ENCODE assay signal across 3 cellular contexts in the genomic region with DNA sequence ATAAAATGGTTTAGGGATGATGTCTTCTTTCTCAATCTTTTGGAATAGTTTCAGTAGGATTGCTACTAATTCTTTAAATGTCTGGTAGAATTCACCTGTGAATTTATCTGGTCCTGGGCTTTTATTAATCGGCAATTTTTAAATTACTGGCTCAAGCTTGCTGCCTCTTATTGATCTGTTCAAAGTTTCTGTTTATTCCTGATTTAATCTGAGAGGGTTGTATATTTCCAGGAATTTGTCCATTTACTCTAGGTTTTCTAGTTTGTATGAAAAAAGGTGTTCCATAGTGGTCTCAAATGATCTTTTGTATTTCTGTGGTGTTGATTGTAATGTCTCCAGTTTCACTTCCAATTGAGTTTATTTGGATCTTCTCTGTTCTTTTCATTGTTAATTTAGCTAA.
TF ChIP-seq lines count a peak whose summit lies in the region.

No MANE protein-coding gene starts in this region.

TF ChIP-seq in liver, 16 proteins besides CTCF, POLR2A, EP300 and RAD21:
- TF ChIP-seq, protein P1, sequence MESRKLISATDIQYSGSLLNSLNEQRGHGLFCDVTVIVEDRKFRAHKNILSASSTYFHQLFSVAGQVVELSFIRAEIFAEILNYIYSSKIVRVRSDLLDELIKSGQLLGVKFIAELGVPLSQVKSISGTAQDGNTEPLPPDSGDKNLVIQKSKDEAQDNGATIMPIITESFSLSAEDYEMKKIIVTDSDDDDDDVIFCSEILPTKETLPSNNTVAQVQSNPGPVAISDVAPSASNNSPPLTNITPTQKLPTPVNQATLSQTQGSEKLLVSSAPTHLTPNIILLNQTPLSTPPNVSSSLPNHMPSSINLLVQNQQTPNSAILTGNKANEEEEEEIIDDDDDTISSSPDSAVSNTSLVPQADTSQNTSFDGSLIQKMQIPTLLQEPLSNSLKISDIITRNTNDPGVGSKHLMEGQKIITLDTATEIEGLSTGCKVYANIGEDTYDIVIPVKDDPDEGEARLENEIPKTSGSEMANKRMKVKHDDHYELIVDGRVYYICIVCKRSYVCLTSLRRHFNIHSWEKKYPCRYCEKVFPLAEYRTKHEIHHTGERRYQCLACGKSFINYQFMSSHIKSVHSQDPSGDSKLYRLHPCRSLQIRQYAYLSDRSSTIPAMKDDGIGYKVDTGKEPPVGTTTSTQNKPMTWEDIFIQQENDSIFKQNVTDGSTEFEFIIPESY (IDR thresholded peaks at IDR 0.05), result peak; percentile 36
- TF ChIP-seq, protein P2, sequence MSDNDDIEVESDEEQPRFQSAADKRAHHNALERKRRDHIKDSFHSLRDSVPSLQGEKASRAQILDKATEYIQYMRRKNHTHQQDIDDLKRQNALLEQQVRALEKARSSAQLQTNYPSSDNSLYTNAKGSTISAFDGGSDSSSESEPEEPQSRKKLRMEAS (IDR thresholded peaks at IDR 0.05), result no peak
- TF ChIP-seq JUND (IDR thresholded peaks at IDR 0.05), result peak in 1 of 2 donors; percentile 20
- TF ChIP-seq EGR1 (IDR thresholded peaks at IDR 0.05; ENCODE audit: low read depth in 2 of 2), result no peak
- peak; percentile 74 for TF ChIP-seq SP1 (IDR thresholded peaks at IDR 0.05)
- TF ChIP-seq YY1 (IDR thresholded peaks at IDR 0.05), result peak; percentile 11
- no peak for TF ChIP-seq FOXA2 (IDR thresholded peaks at IDR 0.05)
- TF ChIP-seq, protein P3, sequence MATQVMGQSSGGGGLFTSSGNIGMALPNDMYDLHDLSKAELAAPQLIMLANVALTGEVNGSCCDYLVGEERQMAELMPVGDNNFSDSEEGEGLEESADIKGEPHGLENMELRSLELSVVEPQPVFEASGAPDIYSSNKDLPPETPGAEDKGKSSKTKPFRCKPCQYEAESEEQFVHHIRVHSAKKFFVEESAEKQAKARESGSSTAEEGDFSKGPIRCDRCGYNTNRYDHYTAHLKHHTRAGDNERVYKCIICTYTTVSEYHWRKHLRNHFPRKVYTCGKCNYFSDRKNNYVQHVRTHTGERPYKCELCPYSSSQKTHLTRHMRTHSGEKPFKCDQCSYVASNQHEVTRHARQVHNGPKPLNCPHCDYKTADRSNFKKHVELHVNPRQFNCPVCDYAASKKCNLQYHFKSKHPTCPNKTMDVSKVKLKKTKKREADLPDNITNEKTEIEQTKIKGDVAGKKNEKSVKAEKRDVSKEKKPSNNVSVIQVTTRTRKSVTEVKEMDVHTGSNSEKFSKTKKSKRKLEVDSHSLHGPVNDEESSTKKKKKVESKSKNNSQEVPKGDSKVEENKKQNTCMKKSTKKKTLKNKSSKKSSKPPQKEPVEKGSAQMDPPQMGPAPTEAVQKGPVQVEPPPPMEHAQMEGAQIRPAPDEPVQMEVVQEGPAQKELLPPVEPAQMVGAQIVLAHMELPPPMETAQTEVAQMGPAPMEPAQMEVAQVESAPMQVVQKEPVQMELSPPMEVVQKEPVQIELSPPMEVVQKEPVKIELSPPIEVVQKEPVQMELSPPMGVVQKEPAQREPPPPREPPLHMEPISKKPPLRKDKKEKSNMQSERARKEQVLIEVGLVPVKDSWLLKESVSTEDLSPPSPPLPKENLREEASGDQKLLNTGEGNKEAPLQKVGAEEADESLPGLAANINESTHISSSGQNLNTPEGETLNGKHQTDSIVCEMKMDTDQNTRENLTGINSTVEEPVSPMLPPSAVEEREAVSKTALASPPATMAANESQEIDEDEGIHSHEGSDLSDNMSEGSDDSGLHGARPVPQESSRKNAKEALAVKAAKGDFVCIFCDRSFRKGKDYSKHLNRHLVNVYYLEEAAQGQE (IDR thresholded peaks at IDR 0.05), result no peak
- peak; percentile 44 to 50 for TF ChIP-seq RXRA (IDR thresholded peaks at IDR 0.05)
- TF ChIP-seq HNF4A (conservative IDR thresholded peaks at IDR 0.05), result peak; percentile 74 to 77
- no peak for TF ChIP-seq TAF1 (conservative IDR thresholded peaks at IDR 0.05)
- TF ChIP-seq NR2F2 (IDR thresholded peaks at IDR 0.05), result no peak
- TF ChIP-seq, protein P4, sequence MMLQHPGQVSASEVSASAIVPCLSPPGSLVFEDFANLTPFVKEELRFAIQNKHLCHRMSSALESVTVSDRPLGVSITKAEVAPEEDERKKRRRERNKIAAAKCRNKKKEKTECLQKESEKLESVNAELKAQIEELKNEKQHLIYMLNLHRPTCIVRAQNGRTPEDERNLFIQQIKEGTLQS (IDR thresholded peaks at IDR 0.05), result no peak
TF ChIP-seq in liver: peak in this region for 6.

TF ChIP-seq in HepG2, 621 proteins besides CTCF, POLR2A, EP300 and RAD21:
- TF ChIP-seq, protein P1 (CRISPR knock-in tag; IDR thresholded peaks at IDR 0.05), result no peak
- no peak for TF ChIP-seq BRD4 (CRISPR knock-in tag; IDR thresholded peaks at IDR 0.05)
- no peak for TF ChIP-seq ZNF644 (CRISPR knock-in tag; IDR thresholded peaks at IDR 0.05; ENCODE audit: low read depth)
- TF ChIP-seq, protein P5, sequence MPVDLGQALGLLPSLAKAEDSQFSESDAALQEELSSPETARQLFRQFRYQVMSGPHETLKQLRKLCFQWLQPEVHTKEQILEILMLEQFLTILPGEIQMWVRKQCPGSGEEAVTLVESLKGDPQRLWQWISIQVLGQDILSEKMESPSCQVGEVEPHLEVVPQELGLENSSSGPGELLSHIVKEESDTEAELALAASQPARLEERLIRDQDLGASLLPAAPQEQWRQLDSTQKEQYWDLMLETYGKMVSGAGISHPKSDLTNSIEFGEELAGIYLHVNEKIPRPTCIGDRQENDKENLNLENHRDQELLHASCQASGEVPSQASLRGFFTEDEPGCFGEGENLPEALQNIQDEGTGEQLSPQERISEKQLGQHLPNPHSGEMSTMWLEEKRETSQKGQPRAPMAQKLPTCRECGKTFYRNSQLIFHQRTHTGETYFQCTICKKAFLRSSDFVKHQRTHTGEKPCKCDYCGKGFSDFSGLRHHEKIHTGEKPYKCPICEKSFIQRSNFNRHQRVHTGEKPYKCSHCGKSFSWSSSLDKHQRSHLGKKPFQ (CRISPR knock-in tag; IDR thresholded peaks at IDR 0.05; ENCODE audit: insufficient replicate concordance), result no peak
- TF ChIP-seq, protein P6, sequence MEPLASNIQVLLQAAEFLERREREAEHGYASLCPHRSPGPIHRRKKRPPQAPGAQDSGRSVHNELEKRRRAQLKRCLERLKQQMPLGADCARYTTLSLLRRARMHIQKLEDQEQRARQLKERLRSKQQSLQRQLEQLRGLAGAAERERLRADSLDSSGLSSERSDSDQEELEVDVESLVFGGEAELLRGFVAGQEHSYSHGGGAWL (CRISPR knock-in tag; IDR thresholded peaks at IDR 0.05), result no peak
- TF ChIP-seq CHCHD3 (CRISPR knock-in tag; IDR thresholded peaks at IDR 0.05), result no peak
- no peak for TF ChIP-seq GLI4 (CRISPR knock-in tag; IDR thresholded peaks at IDR 0.05; ENCODE audit: borderline replicate concordance)

TF ChIP-seq in GM23338, 12 proteins besides CTCF, POLR2A, EP300 and RAD21 (continued from another document):
- no peak for TF ChIP-seq EZH2 (IDR thresholded peaks at IDR 0.05; ENCODE audit: low read depth, unreplicated experiment)
- no peak for TF ChIP-seq ZNF331 (CRISPR knock-in tag; IDR thresholded peaks at IDR 0.05; ENCODE audit: low read depth)
- TF ChIP-seq, protein P7, sequence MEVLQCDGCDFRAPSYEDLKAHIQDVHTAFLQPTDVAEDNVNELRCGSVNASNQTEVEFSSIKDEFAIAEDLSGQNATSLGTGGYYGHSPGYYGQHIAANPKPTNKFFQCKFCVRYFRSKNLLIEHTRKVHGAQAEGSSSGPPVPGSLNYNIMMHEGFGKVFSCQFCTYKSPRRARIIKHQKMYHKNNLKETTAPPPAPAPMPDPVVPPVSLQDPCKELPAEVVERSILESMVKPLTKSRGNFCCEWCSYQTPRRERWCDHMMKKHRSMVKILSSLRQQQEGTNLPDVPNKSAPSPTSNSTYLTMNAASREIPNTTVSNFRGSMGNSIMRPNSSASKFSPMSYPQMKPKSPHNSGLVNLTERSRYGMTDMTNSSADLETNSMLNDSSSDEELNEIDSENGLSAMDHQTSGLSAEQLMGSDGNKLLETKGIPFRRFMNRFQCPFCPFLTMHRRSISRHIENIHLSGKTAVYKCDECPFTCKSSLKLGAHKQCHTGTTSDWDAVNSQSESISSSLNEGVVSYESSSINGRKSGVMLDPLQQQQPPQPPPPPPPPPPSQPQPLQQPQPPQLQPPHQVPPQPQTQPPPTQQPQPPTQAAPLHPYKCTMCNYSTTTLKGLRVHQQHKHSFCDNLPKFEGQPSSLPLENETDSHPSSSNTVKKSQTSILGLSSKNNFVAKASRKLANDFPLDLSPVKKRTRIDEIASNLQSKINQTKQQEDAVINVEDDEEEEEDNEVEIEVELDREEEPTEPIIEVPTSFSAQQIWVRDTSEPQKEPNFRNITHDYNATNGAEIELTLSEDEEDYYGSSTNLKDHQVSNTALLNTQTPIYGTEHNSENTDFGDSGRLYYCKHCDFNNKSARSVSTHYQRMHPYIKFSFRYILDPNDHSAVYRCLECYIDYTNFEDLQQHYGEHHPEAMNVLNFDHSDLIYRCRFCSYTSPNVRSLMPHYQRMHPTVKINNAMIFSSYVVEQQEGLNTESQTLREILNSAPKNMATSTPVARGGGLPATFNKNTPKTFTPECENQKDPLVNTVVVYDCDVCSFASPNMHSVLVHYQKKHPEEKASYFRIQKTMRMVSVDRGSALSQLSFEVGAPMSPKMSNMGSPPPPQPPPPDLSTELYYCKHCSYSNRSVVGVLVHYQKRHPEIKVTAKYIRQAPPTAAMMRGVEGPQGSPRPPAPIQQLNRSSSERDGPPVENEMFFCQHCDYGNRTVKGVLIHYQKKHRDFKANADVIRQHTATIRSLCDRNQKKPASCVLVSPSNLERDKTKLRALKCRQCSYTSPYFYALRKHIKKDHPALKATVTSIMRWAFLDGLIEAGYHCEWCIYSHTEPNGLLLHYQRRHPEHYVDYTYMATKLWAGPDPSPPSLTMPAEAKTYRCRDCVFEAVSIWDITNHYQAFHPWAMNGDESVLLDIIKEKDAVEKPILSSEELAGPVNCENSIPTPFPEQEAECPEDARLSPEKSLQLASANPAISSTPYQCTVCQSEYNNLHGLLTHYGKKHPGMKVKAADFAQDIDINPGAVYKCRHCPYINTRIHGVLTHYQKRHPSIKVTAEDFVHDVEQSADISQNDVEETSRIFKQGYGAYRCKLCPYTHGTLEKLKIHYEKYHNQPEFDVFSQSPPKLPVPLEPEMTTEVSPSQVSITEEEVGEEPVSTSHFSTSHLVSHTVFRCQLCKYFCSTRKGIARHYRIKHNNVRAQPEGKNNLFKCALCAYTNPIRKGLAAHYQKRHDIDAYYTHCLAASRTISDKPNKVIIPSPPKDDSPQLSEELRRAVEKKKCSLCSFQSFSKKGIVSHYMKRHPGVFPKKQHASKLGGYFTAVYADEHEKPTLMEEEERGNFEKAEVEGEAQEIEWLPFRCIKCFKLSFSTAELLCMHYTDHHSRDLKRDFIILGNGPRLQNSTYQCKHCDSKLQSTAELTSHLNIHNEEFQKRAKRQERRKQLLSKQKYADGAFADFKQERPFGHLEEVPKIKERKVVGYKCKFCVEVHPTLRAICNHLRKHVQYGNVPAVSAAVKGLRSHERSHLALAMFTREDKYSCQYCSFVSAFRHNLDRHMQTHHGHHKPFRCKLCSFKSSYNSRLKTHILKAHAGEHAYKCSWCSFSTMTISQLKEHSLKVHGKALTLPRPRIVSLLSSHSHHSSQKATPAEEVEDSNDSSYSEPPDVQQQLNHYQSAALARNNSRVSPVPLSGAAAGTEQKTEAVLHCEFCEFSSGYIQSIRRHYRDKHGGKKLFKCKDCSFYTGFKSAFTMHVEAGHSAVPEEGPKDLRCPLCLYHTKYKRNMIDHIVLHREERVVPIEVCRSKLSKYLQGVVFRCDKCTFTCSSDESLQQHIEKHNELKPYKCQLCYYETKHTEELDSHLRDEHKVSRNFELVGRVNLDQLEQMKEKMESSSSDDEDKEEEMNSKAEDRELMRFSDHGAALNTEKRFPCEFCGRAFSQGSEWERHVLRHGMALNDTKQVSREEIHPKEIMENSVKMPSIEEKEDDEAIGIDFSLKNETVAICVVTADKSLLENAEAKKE (CRISPR knock-in tag; IDR thresholded peaks at IDR 0.05), result no peak
- TF ChIP-seq ZNF114 (CRISPR knock-in tag; IDR thresholded peaks at IDR 0.05), result no peak
